ENCODE assay signal across 8 cellular contexts in genomic region chr12:48350249-48351021, GRCh38.
A peak's percentile ranks its signal among the peaks of the same experiment; 100 is the strongest.
DNase-seq lines count a peak whose midpoint lies in the region; ATAC-seq lines count a peak whose summit lies in the region.

ZNF641 (minus strand) TSS chr12:48350919; CDS start chr12:48348090, 2,829 bp downstream.

- H3K36me3 ChIP-seq in BLaER1: peaks cover 27% of the 10 kb centered on the region

- H3K9ac ChIP-seq in BLaER1: peak within 1 kb of the TSS; percentile 83

- H3K9me3 ChIP-seq in BLaER1: no peaks in the 10 kb centered on the region

- H3K4me3 ChIP-seq in BLaER1: peak within 1 kb of the TSS; percentile 87

- H3K27ac ChIP-seq in BLaER1: peak within 1 kb of the TSS; percentile 79

- no peaks in the 10 kb centered on the region for H4K20me1 ChIP-seq in BLaER1

- peaks cover 20% of the 10 kb centered on the region for H3K4me1 ChIP-seq in BLaER1

- DNase-seq in GM19238 (ENCODE audit: insufficient read length, low spot score) (peak; percentile 57), NOMO-1 (lab: John Stamatoyannopoulos, UW; ENCODE audit: unreplicated experiment in 2 of 2) (peak; percentile 46 to 62), epidermal melanocyte (ENCODE audit: insufficient read length, low spot score) (peak; percentile 34), middle frontal gyrus (ENCODE audit: extremely low spot score, low spot score) (peak; percentile 65)
- peak; percentile 81 for DNase-seq in activated CD8-positive, alpha-beta memory T cell treated with anti-CD3 and anti-CD28 coated beads, Interleukin-2, amount 50 U/mL, for 4 hours
- peak; percentile 59 to 67 for DNase-seq in stimulated activated CD8-positive, alpha-beta memory T cell treated with anti-CD3 and anti-CD28 coated beads, Interleukin-2, amount 100 ng/mL, for 48 hours (ENCODE audit: low read depth in 2 of 2)

- peak within 1 kb of the TSS; percentile 91 for H3K4me2 ChIP-seq in BLaER1

- peak; percentile 93 for ATAC-seq in HG03432 (IDR thresholded peaks at IDR 0.05; ENCODE audit: unreplicated experiment)

- H3K27me3 ChIP-seq in BLaER1: no peaks in the 10 kb centered on the region

Comparison
In these comparisons a context has a peak if more than half of its experiments do, and no peak if none do; other contexts are left out.
1. Peak in every context shown above with its lines: DNase-seq, ATAC-seq, H3K4me3 ChIP-seq and H3K27ac ChIP-seq.